8 cellular contexts compared by ENCODE assay signal in the genomic region with DNA sequence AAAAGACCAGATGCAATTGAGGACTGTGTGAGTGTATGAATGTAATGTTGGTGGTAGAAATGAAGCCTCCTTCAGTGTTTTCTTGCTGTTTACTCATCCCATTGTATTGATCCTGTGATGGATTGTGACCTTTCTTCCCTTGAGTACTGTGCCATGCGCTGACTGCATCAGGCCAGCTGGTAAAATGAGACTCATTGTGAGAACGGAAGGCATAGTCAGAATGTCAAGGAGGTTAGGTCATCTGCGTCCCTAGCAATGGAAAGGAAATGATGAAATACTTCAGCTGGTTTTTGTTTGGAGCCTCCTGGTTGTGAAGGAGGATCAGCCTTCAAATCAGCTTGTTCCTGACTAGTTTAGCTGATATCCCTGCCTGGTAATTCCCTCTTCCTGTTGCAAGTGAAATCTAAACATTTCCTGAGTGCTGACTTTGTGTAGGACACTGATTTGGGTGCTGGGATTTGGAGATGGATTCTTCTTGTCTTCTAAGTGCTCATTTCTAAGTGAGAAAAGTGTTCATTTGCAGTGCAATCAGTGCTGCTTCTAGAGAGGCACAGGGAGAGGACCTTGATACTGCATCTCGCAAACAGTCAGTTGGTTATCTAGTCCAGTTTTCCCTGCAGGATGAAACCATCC. TPM values are rescaled to one million over a fixed set of nuclear protein-coding genes. Genes with fewer than 3 reads are reported as not detected.
DNase-seq lines count a peak whose midpoint lies in the region; ATAC-seq and TF ChIP-seq lines count a peak whose summit lies in the region.

No MANE protein-coding gene starts in this region.

- H3K9me3 ChIP-seq in adrenal gland (replicated peaks in 1 of 3), result no peaks in the 10 kb centered on the region
- no peaks in the 10 kb centered on the region for H3K9me3 ChIP-seq in testis

- intact Hi-C loops in adrenal gland (cut with DNase I), result no loop called here
- intact Hi-C loops in testis (cut with DNase I; ENCODE audit: low total_unique reads), result no loop called here

- H3K4me3 ChIP-seq in adrenal gland (no peak overlapping the region), testis (no peak overlapping the region)

- WGBS in adrenal gland, 4 donors, result 38 to 59% (median 49%) methylated on average over 4 of the region's 4 CpGs
- 47 to 52% methylated on average over 4 of the region's 4 CpGs for WGBS in testis, 2 donors

- peak overlapping the region in 1 of 5 donors; percentile 61 for H3K27ac ChIP-seq in adrenal gland
- H3K27ac ChIP-seq in testis, result no peak overlapping the region

- H3K4me1 ChIP-seq in adrenal gland (replicated peaks in 1 of 2), result peaks cover 0 to 19% of the 10 kb centered on the region in 2 donors
- no peaks in the 10 kb centered on the region for H3K4me1 ChIP-seq in testis

- TF ChIP-seq POLR2A in adrenal gland (IDR thresholded peaks at IDR 0.05), result no peak
- TF ChIP-seq POLR2A in testis (IDR thresholded peaks at IDR 0.05), result no peak

- H3K27me3 ChIP-seq in adrenal gland (no peaks in the 10 kb centered on the region), testis (no peaks in the 10 kb centered on the region)

- ATAC-seq in left lobe of liver, result peak; percentile 48
- ATAC-seq in GM19035 (IDR thresholded peaks at IDR 0.05; ENCODE audit: unreplicated experiment), result no peak
- ATAC-seq in GM19395 (IDR thresholded peaks at IDR 0.05; ENCODE audit: unreplicated experiment), result no peak

- TF ChIP-seq CTCF in adrenal gland (IDR thresholded peaks at IDR 0.05), result no peak
- no peak for TF ChIP-seq CTCF in testis (IDR thresholded peaks at IDR 0.05)

- DNase-seq in NCI-H187 treated with DMSO at 0.1 percent for 48 hours (lab: John Stamatoyannopoulos, UW) (peak; percentile 17), NCI-H187 (lab: John Stamatoyannopoulos, UW) (no peak), NCI-H345 (lab: John Stamatoyannopoulos, UW) (peak; percentile 69), adrenal gland (peak in 5 of 7 donors; percentile 16 to 59 (median 24)), left lobe of liver (ENCODE audit: low spot score) (no peak), testis (no peak)

- no peaks in the 10 kb centered on the region for H3K36me3 ChIP-seq in adrenal gland (replicated peaks in 1 of 2)
- no peaks in the 10 kb centered on the region for H3K36me3 ChIP-seq in testis (ENCODE audit: low read depth, missing control alignments)

RNA-seq across cellular contexts. Expression of gene TNFSF8, which starts 35.5 kb away (rescaled TPM):
- total RNA-seq in adrenal gland, result 1 to 10 TPM in 7 of 8 donors, under 1 TPM in 1; 0.72 to 4.8 (median 2.5) TPM
- polyA plus RNA-seq in adrenal gland, result 1 to 10 TPM in 1 of 3 donors, under 1 TPM in 2; 0.34 to 1.4 (median 0.64) TPM
- total RNA-seq in left lobe of liver, result 0.33 TPM
- 1 to 10 TPM in 1 of 2 donors, under 1 TPM in 1; 0.63 to 1.1 TPM for total RNA-seq in testis
- polyA plus RNA-seq in testis (ENCODE audit: insufficient read depth, low read depth, low replicate concordance), result 1.3 TPM

Comparison
In these comparisons a context has a peak if more than half of its experiments do, and no peak if none do; other contexts are left out.
1. DNase-seq: peak in NCI-H187 treated with DMSO at 0.1 percent for 48 hours (single experiment), NCI-H345 (single experiment) and adrenal gland (5 of 7); none in NCI-H187 (0 of 2), left lobe of liver (single experiment) and testis (single experiment).